ENCODE assay signal across 8 cellular contexts in genomic region chr1:224182057-224182865, GRCh38. TPM values are rescaled to one million over a fixed set of nuclear protein-coding genes. Genes with fewer than 3 reads are reported as not detected.
DNase-seq lines count a peak whose midpoint lies in the region; ATAC-seq and TF ChIP-seq lines count a peak whose summit lies in the region.

No MANE protein-coding gene starts in this region.

- TF ChIP-seq CTCF in left ventricle myocardium inferior (IDR thresholded peaks at IDR 0.05; ENCODE audit: borderline replicate concordance), result no peak
- TF ChIP-seq CTCF in OCI-LY1 (IDR thresholded peaks at IDR 0.05; ENCODE audit: low read length), result no peak

- H3K27me3 Mint-ChIP-seq in activated naive CD4-positive, alpha-beta T cell treated with anti-CD3 and anti-CD28 coated beads, Interleukin-2, amount 10 ng/mL, durations not matched to agents 7 days and 5 days, result peaks cover 18% of the 10 kb centered on the region

- DNase-seq in left ventricle myocardium inferior (no peak), cardiac septum (ENCODE audit: low spot score) (no peak), AG08396 (ENCODE audit: low spot score) (no peak)
- peak; percentile 76 for DNase-seq in activated naive CD4-positive, alpha-beta T cell treated with anti-CD3 and anti-CD28 coated beads, Interleukin-2, amount 10 ng/mL, durations not matched to agents 7 days and 5 days
- peak; percentile 4 to 19 for DNase-seq in stimulated activated CD4-positive, alpha-beta T cell treated with anti-CD3 and anti-CD28 coated beads, Interleukin-15, amount 100 ng/mL, for 1 hour (ENCODE audit: low read depth in 1 of 2, low spot score in 1 of 2)

- H3K9me3 ChIP-seq in left ventricle myocardium inferior (replicated peaks), result no peaks in the 10 kb centered on the region
- H3K9me3 ChIP-seq in OCI-LY1 (ENCODE audit: low read length), result no peaks in the 10 kb centered on the region
- H3K9me3 ChIP-seq in iPS-18c (ENCODE audit: control insufficient read depth, insufficient read depth, low read length), result peaks cover 2% of the 10 kb centered on the region

- H3K4me2 ChIP-seq in OCI-LY1 (ENCODE audit: low read length), result peak overlapping the region; percentile 81

- no peaks in the 10 kb centered on the region for H3K9me2 ChIP-seq in OCI-LY1 (ENCODE audit: low read depth, low read length)

- H3K36me3 ChIP-seq in left ventricle myocardium inferior, result no peaks in the 10 kb centered on the region
- peaks cover 9% of the 10 kb centered on the region for H3K36me3 ChIP-seq in OCI-LY1 (ENCODE audit: insufficient read depth, low read length)

- no peaks in the 10 kb centered on the region; the same call in 1 of the 2 replicates for H3F3A ChIP-seq in OCI-LY1 (ENCODE audit: insufficient read depth, low read length)

- peak overlapping the region; percentile 99 for H3K27ac Mint-ChIP-seq in activated naive CD4-positive, alpha-beta T cell treated with anti-CD3 and anti-CD28 coated beads, Interleukin-2, amount 10 ng/mL, durations not matched to agents 7 days and 5 days

- peak; percentile 69 for ATAC-seq in HG03060 (IDR thresholded peaks at IDR 0.05; ENCODE audit: low read depth, unreplicated experiment)

- H3K4me1 ChIP-seq in left ventricle myocardium inferior (peaks cover 47% of the 10 kb centered on the region), OCI-LY1 (ENCODE audit: insufficient read depth, low read length, severe bottlenecking) (peaks cover 37% of the 10 kb centered on the region)

- H3K27me3 ChIP-seq in left ventricle myocardium inferior (ENCODE audit: low read depth), result no peaks in the 10 kb centered on the region
- no peaks in the 10 kb centered on the region for H3K27me3 ChIP-seq in OCI-LY1 (ENCODE audit: insufficient read depth, low read length)

- no peaks in the 10 kb centered on the region for H4K20me1 ChIP-seq in OCI-LY1 (ENCODE audit: insufficient read depth, low read length)

- H3K27ac ChIP-seq in left ventricle myocardium inferior (replicated peaks) (peak overlapping the region; percentile 98), OCI-LY1 (ENCODE audit: low read depth, low read length, poor library complexity, severe bottlenecking) (peak overlapping the region; percentile 86)

- peaks cover 50% of the 10 kb centered on the region for H3K4me1 Mint-ChIP-seq in activated naive CD4-positive, alpha-beta T cell treated with anti-CD3 and anti-CD28 coated beads, Interleukin-2, amount 10 ng/mL, durations not matched to agents 7 days and 5 days

- H3K4me3 Mint-ChIP-seq in activated naive CD4-positive, alpha-beta T cell treated with anti-CD3 and anti-CD28 coated beads, Interleukin-2, amount 10 ng/mL, durations not matched to agents 7 days and 5 days, result peak overlapping the region; percentile 79

- H3K36me3 Mint-ChIP-seq in activated naive CD4-positive, alpha-beta T cell treated with anti-CD3 and anti-CD28 coated beads, Interleukin-2, amount 10 ng/mL, durations not matched to agents 7 days and 5 days, result peaks cover 30% of the 10 kb centered on the region

- peak overlapping the region; percentile 32 for H2AFZ ChIP-seq in OCI-LY1 (ENCODE audit: low read length)

- no peaks in the 10 kb centered on the region for H3K9me3 Mint-ChIP-seq in activated naive CD4-positive, alpha-beta T cell treated with anti-CD3 and anti-CD28 coated beads, Interleukin-2, amount 10 ng/mL, durations not matched to agents 7 days and 5 days

- CTCF ChIA-PET in activated naive CD4-positive, alpha-beta T cell treated with anti-CD3 and anti-CD28 coated beads, Interleukin-2, amount 10 ng/mL, durations not matched to agents 7 days and 5 days (lab: Charles Lee), result interaction anchor here (1.5 to 2.0 kb wide), 2 partner anchors 11 to 12 kb away, joined by 4 read pairs; no protein-coding TSS in a partner anchor

- intact Hi-C loops in left ventricle myocardium inferior (cut with micrococcal nuclease), result no loop called here
- intact Hi-C loops in cardiac septum (cut with DNase I), result loop anchor here (5.0 kb wide), 2 partner anchors 70 to 150 kb away; partner anchors contain the start of genes FBXO28 and NVL

- H3K4me3 ChIP-seq in left ventricle myocardium inferior, result peak overlapping the region; percentile 98
- peak overlapping the region; percentile 88 for H3K4me3 ChIP-seq in OCI-LY1 (ENCODE audit: low read depth, low read length, poor library complexity, severe bottlenecking)
- peak overlapping the region; percentile 97 for H3K4me3 ChIP-seq in iPS-18c (ENCODE audit: insufficient read depth, low read depth, low read length)

- peaks cover 35% of the 10 kb centered on the region for H3K79me2 ChIP-seq in OCI-LY1 (ENCODE audit: insufficient read depth, low read length)

- H3K9ac ChIP-seq in OCI-LY1 (ENCODE audit: low read length), result peak overlapping the region; percentile 90

RNA-seq across cellular contexts. Expression of gene DEGS1, which starts 0.8 kb away (rescaled TPM):
- 42.2 TPM for total RNA-seq in left ventricle myocardium inferior
- 36.1 TPM for total RNA-seq in cardiac septum

Comparison
In these comparisons a context has a peak if more than half of its experiments do, and no peak if none do; other contexts are left out.
1. DNase-seq: peak in activated naive CD4-positive, alpha-beta T cell treated with anti-CD3 and anti-CD28 coated beads, Interleukin-2, amount 10 ng/mL, durations not matched to agents 7 days and 5 days (single experiment) and stimulated activated CD4-positive, alpha-beta T cell treated with anti-CD3 and anti-CD28 coated beads, Interleukin-15, amount 100 ng/mL, for 1 hour (2 of 2); none in left ventricle myocardium inferior (single experiment), cardiac septum (single experiment) and AG08396 (single experiment).
2. Peak in every context shown above with its lines, with median percentiles within 50 percentile points of each other: H3K4me3 ChIP-seq.